ENCODE assay signal across 16 cellular contexts in genomic region chr10:77501846-77502251, GRCh38.
A peak's percentile ranks its signal among the peaks of the same experiment; 100 is the strongest.
DNase-seq lines count a peak whose midpoint lies in the region; ATAC-seq, FAIRE-seq and TF ChIP-seq lines count a peak whose summit lies in the region.
"Had no signal": no experiment of that assay in that cellular context is flagged by ENCODE, and none has a peak within 500 bp of the region (broad histone marks: within the 10 kb centered on the region; RNA-seq: fewer than 3 reads in every experiment).

No MANE protein-coding gene starts in this region.

- H3K27ac ChIP-seq in keratinocyte (ENCODE audit: control insufficient read depth, insufficient read depth, low read length), result peak overlapping the region; percentile 22
- H3K27ac ChIP-seq: left ventricle myocardium inferior, thoracic aorta had no signal

- H3K79me2 ChIP-seq in keratinocyte (ENCODE audit: control insufficient read depth, insufficient read depth, low read length), result no peaks in the 10 kb centered on the region

- dilution Hi-C loops in keratinocyte (cut with MboI; ENCODE audit: extremely low pct_ligation_motif_present, low sequenced_read_pairs), result no loop called here

- no peaks in the 10 kb centered on the region for H3K9me1 ChIP-seq in keratinocyte (ENCODE audit: control insufficient read depth, extremely low read depth, insufficient read depth, low read length)

- H3K27me3 ChIP-seq in adipocyte (replicated peaks; ENCODE audit: control insufficient read depth, insufficient read depth, low read length) (no peaks in the 10 kb centered on the region), keratinocyte (ENCODE audit: control insufficient read depth, extremely low read depth, insufficient read depth, low read length) (no peaks in the 10 kb centered on the region)

- POLR2A ChIA-PET in activated CD4-positive, alpha-beta T cell treated with anti-CD3 and anti-CD28 coated beads for 36 hours (lab: Charles Lee), result no interaction called here

- H3K4me1 ChIP-seq in adipocyte (ENCODE audit: control insufficient read depth, insufficient read depth, low read length) (peaks cover 42% of the 10 kb centered on the region), keratinocyte (ENCODE audit: control insufficient read depth, extremely low read depth, insufficient read depth, low read length) (peaks cover 51% of the 10 kb centered on the region)
- H3K4me1 ChIP-seq: left ventricle myocardium inferior had no signal

- intact Hi-C loops in activated CD4-positive, alpha-beta T cell treated with anti-CD3 and anti-CD28 coated beads for 36 hours (cut with DNase I, micrococcal nuclease), result no loop called here

- peaks cover 7% of the 10 kb centered on the region for H3K4me1 Mint-ChIP-seq in activated CD4-positive, alpha-beta T cell treated with anti-CD3 and anti-CD28 coated beads for 36 hours
- peaks cover 30% of the 10 kb centered on the region for H3K4me1 Mint-ChIP-seq in type B pancreatic cell (ENCODE audit: unreplicated experiment)
- H3K4me1 Mint-ChIP-seq: activated B cell treated with CpG ODN at 0.5 μM for 24 hours had no signal

- H3K36me3 Mint-ChIP-seq in activated CD4-positive, alpha-beta T cell treated with anti-CD3 and anti-CD28 coated beads for 36 hours (ENCODE audit: low read depth), result no peaks in the 10 kb centered on the region
- no peaks in the 10 kb centered on the region for H3K36me3 Mint-ChIP-seq in type B pancreatic cell

- TF ChIP-seq CTCF in keratinocyte (optimal IDR thresholded peaks at IDR 0.05 in 1 of 3, IDR thresholded peaks at IDR 0.05 in 1 of 3, conservative IDR thresholded peaks at IDR 0.05 in 1 of 3; ENCODE audit: extremely low read depth in 1 of 3, insufficient read depth in 2 of 3, low read length in 3 of 3) (no peak), type B pancreatic cell (conservative IDR thresholded peaks at IDR 0.05) (no peak)

- H3K4me3 Mint-ChIP-seq in activated CD4-positive, alpha-beta T cell treated with anti-CD3 and anti-CD28 coated beads for 36 hours, result no peak overlapping the region
- H3K4me3 Mint-ChIP-seq in type B pancreatic cell, result no peak overlapping the region
- H3K4me3 Mint-ChIP-seq: activated B cell treated with CpG ODN at 0.5 μM for 24 hours, neural crest cell had no signal

- CTCF ChIA-PET in activated CD4-positive, alpha-beta T cell treated with anti-CD3 and anti-CD28 coated beads for 36 hours (lab: Charles Lee), result no interaction called here

- H3K9me3 Mint-ChIP-seq in activated CD4-positive, alpha-beta T cell treated with anti-CD3 and anti-CD28 coated beads for 36 hours (ENCODE audit: low read depth), result no peaks in the 10 kb centered on the region
- H3K9me3 Mint-ChIP-seq in type B pancreatic cell, result no peaks in the 10 kb centered on the region
- H3K9me3 Mint-ChIP-seq: activated B cell treated with CpG ODN at 0.5 μM for 24 hours had no signal

- no peak for FAIRE-seq in keratinocyte (lab: Jason Lieb, UNC)

- H3K36me3 ChIP-seq in adipocyte (ENCODE audit: control insufficient read depth, insufficient read depth, low read length, severe bottlenecking), result no peaks in the 10 kb centered on the region
- H3K36me3 ChIP-seq in keratinocyte (ENCODE audit: control insufficient read depth in 2 of 2, extremely low read depth in 1 of 2, insufficient read depth in 2 of 2, low read length in 2 of 2), result no peaks in the 10 kb centered on the region
- H3K36me3 ChIP-seq: left ventricle myocardium inferior, thoracic aorta had no signal

- no peak overlapping the region for H3K27ac Mint-ChIP-seq in activated CD4-positive, alpha-beta T cell treated with anti-CD3 and anti-CD28 coated beads for 36 hours
- H3K27ac Mint-ChIP-seq in type B pancreatic cell, result peak overlapping the region; percentile 6
- H3K27ac Mint-ChIP-seq: activated B cell treated with CpG ODN at 0.5 μM for 24 hours had no signal

- H2AFZ ChIP-seq in keratinocyte (ENCODE audit: control insufficient read depth, low read length), result no peak overlapping the region

- H3K9me3 ChIP-seq in adipocyte (ENCODE audit: control insufficient read depth, low read length), result no peaks in the 10 kb centered on the region
- H3K9me3 ChIP-seq in keratinocyte (ENCODE audit: control insufficient read depth, low read depth, low read length), result no peaks in the 10 kb centered on the region
- H3K9me3 ChIP-seq: left ventricle myocardium inferior, thoracic aorta had no signal

- no peaks in the 10 kb centered on the region for H4K20me1 ChIP-seq in keratinocyte (ENCODE audit: control insufficient read depth, extremely low read depth, insufficient read depth, low read length)

- H3K9ac ChIP-seq in adipocyte (ENCODE audit: low read length), result peak overlapping the region; percentile 39
- no peak overlapping the region for H3K9ac ChIP-seq in keratinocyte (ENCODE audit: control insufficient read depth, extremely low read depth, insufficient read depth, low read length)

- DNase-seq in activated CD4-positive, alpha-beta T cell treated with anti-CD3 and anti-CD28 coated beads for 36 hours, result no peak
- DNase-seq in activated CD4-positive, alpha-beta T cell treated with anti-CD3 and anti-CD28 coated beads, Interleukin-2, amount 50 U/mL, for 1 hour, result no peak
- DNase-seq in adipocyte (ENCODE audit: low read depth) (no peak), keratinocyte (ENCODE audit: low read depth, low spot score) (no peak), type B pancreatic cell (ENCODE audit: extremely low spot score, unreplicated experiment) (no peak), NCI-H2196 (lab: John Stamatoyannopoulos, UW; ENCODE audit: unreplicated experiment) (no peak)
- DNase-seq in activated CD4-positive, CD25-positive, alpha-beta regulatory T cell (lab: John Stamatoyannopoulos, UW), result no peak
- DNase-seq: activated B cell treated with CpG ODN at 0.5 μM for 24 hours; activated T-cell treated with anti-CD3 and anti-CD28 coated beads, Interleukin-2, amount 50 U/mL, for 1 hour; Karpas-422; left ventricle myocardium inferior; NCI-H2081 treated with DMSO at 0.1 percent for 48 hours; NK-92 treated with Interleukin-12 subunit alpha and Interleukin-12 subunit beta, amount 100 ng/mL, for 24 hours had no signal

- peaks cover 3% of the 10 kb centered on the region for H3K27me3 Mint-ChIP-seq in activated CD4-positive, alpha-beta T cell treated with anti-CD3 and anti-CD28 coated beads for 36 hours
- H3K27me3 Mint-ChIP-seq in type B pancreatic cell, result peaks cover 8% of the 10 kb centered on the region

- H3K4me3 ChIP-seq in adipocyte (ENCODE audit: low read length) (no peak overlapping the region), keratinocyte (ENCODE audit: control insufficient read depth in 2 of 3, extremely low read depth in 1 of 3, insufficient read depth in 2 of 3, low read depth in 1 of 3, low read length in 3 of 3) (no peak overlapping the region)
- H3K4me3 ChIP-seq: left ventricle myocardium inferior, thoracic aorta had no signal

- H3K4me2 ChIP-seq in keratinocyte (ENCODE audit: control insufficient read depth, extremely low read depth, insufficient read depth, low read depth, low read length), result no peak overlapping the region

- ATAC-seq in activated CD4-positive, alpha-beta T cell treated with anti-CD3 and anti-CD28 coated beads for 36 hours, result peak; percentile 38
- ATAC-seq in GM21619 (IDR thresholded peaks at IDR 0.05; ENCODE audit: unreplicated experiment), result no peak
